In genomic region chr12:47245623-47246022, GRCh38 we compare ENCODE assay signal across 16 cellular contexts.
DNase-seq lines count a peak whose midpoint lies in the region; ATAC-seq, FAIRE-seq and TF ChIP-seq lines count a peak whose summit lies in the region.
"Had no signal": no experiment of that assay in that cellular context is flagged by ENCODE, and none has a peak within 500 bp of the region (broad histone marks: within the 10 kb centered on the region; RNA-seq: fewer than 3 reads in every experiment).

No MANE protein-coding gene starts in this region.

- peak overlapping the region; percentile 29; the same call in 1 of the 2 replicates for H2AFZ ChIP-seq in GM23338
- H2AFZ ChIP-seq in PC-3 (ENCODE audit: low read length) = no peak overlapping the region

- no peak; a peak in 1 of 5 replicates for TF ChIP-seq RAD21 in A549 (conservative IDR thresholded peaks at IDR 0.05 in 1 of 2, IDR thresholded peaks at IDR 0.05 in 1 of 2)

- H3K79me1 ChIP-seq in mesendoderm (ENCODE audit: low read length) = no peaks in the 10 kb centered on the region

- H3K4me1 Mint-ChIP-seq in GM23338 = peaks cover 19% of the 10 kb centered on the region

- H3K9me2 ChIP-seq in GM23338 (ENCODE audit: insufficient read depth) = no peaks in the 10 kb centered on the region
- no peaks in the 10 kb centered on the region for H3K9me2 ChIP-seq in PC-3 (replicated peaks; ENCODE audit: low read length)

- TF ChIP-seq POLR2A in A549 (IDR thresholded peaks at IDR 0.05; ENCODE audit: low read length) (no peak), adrenal gland (IDR thresholded peaks at IDR 0.05) (no peak)

- 2% methylated on average over 2 of the region's 2 CpGs for WGBS in A549 (ENCODE audit: missing lambda C conversion rate)
- WGBS in mesendoderm (ENCODE audit: extremely low coverage, insufficient coverage, low lambda C conversion rate) = no CpG with 5 or more reads among the region's 2 CpGs
- 58 to 75% (median 70%) methylated on average over 2 of the region's 2 CpGs for WGBS in adrenal gland, 4 donors

- H4K20me1 ChIP-seq in GM23338 (replicated peaks; ENCODE audit: insufficient read depth) = no peaks in the 10 kb centered on the region
- no peaks in the 10 kb centered on the region for H4K20me1 ChIP-seq in PC-3 (ENCODE audit: low read length)

- H2BK120ac ChIP-seq in mesendoderm (ENCODE audit: low read depth, low read length) = no peak overlapping the region

- TF ChIP-seq CTCF in A549 (IDR thresholded peaks at IDR 0.05) (no peak), GM23338 (conservative IDR thresholded peaks at IDR 0.05; ENCODE audit: low read depth in 2 of 2) (no peak), PC-3 (conservative IDR thresholded peaks at IDR 0.05; ENCODE audit: low read depth, low read length) (no peak), adrenal gland (IDR thresholded peaks at IDR 0.05) (no peak)

- H2BK15ac ChIP-seq in mesendoderm (replicated peaks; ENCODE audit: low read depth) = peak overlapping the region; percentile 92

- H3K56ac ChIP-seq in mesendoderm (ENCODE audit: low read length) = no peak overlapping the region

- no peak overlapping the region for H3K23ac ChIP-seq in mesendoderm (ENCODE audit: low read length)

- H3K4me3 Mint-ChIP-seq in GM23338 = no peak overlapping the region
- H3K4me3 Mint-ChIP-seq: CD8-positive, alpha-beta memory T cell; H9 had no signal

- no peak overlapping the region for H3K4me3 ChIP-seq in A549
- no peak overlapping the region for H3K4me3 ChIP-seq in GM23338
- H3K4me3 ChIP-seq in PC-3 (ENCODE audit: low read length) = no peak overlapping the region
- H3K4me3 ChIP-seq in mesendoderm (ENCODE audit: low read length) = no peak overlapping the region
- H3K4me3 ChIP-seq in adrenal gland = no peak overlapping the region

- H3K4ac ChIP-seq in mesendoderm (ENCODE audit: low read depth, low read length) = no peak overlapping the region

- ATAC-seq in A549 (peak in 1 of 2 experiments; percentile 56; a peak in 3 of 6 replicates), GM23338 (no peak), PC-3 (peak; percentile 48)

- H3K27ac Mint-ChIP-seq in GM23338 = no peak overlapping the region
- H3K27ac Mint-ChIP-seq: H9 had no signal

- peaks cover 12% of the 10 kb centered on the region; the same call in 2 of the 3 replicates for H3K36me3 Mint-ChIP-seq in GM23338 (ENCODE audit: low read depth)

- no peak for TF ChIP-seq EP300 in A549 (IDR thresholded peaks at IDR 0.05)

- H3K18ac ChIP-seq in mesendoderm (ENCODE audit: low read length) = no peak overlapping the region

- peak overlapping the region; percentile 23; the same call in 2 of the 3 replicates for H3K4me2 ChIP-seq in A549
- H3K4me2 ChIP-seq in GM23338 = no peak overlapping the region
- peak overlapping the region; percentile 47; the same call in 1 of the 2 replicates for H3K4me2 ChIP-seq in PC-3 (ENCODE audit: low read length)
- H3K4me2 ChIP-seq in mesendoderm (ENCODE audit: low read length) = no peak overlapping the region

- DNase-seq in A549 (ENCODE audit: low read depth in 1 of 2, low spot score in 1 of 2) (peak in 1 of 2 experiments; percentile 71), GM23338 (ENCODE audit: low spot score) (no peak), PC-3 (peak; percentile 81), mesendoderm (no peak), NCI-H146 (lab: John Stamatoyannopoulos, UW) (no peak), adrenal gland (no peak), COLO829 (ENCODE audit: low spot score) (no peak)
- DNase-seq: Calu3; CD8-positive, alpha-beta memory T cell; DND-41; GDM1; GOT3; H9; KBM-7 had no signal

- FAIRE-seq in A549 (lab: Jason Lieb, UNC) = no peak
- FAIRE-seq: GM12892, HTR-8/SVneo had no signal

- peak overlapping the region; percentile 7; the same call in 1 of the 2 replicates for H3K9ac ChIP-seq in PC-3 (ENCODE audit: low read length)
- H3K9ac ChIP-seq in mesendoderm (ENCODE audit: low read length) = no peak overlapping the region

- no peak overlapping the region for H2AK5ac ChIP-seq in mesendoderm (ENCODE audit: low read length)

- H3K9me3 ChIP-seq in A549 (peaks cover 8% of the 10 kb centered on the region; the same call in 1 of the 3 replicates), PC-3 (ENCODE audit: low read length) (no peaks in the 10 kb centered on the region), adrenal gland (replicated peaks in 1 of 3) (no peaks in the 10 kb centered on the region)

- no peak overlapping the region for H4K5ac ChIP-seq in mesendoderm (ENCODE audit: low read length)

- POLR2A ChIA-PET in A549 (lab: Yijun Ruan, JAX) = interaction anchor here (0.6 kb wide), 1 partner anchor 20 kb away, joined by 3 read pairs; no protein-coding TSS in a partner anchor
- POLR2A ChIA-PET in PC-3 (lab: Charles Lee; ENCODE audit: unreplicated experiment) = no interaction called here

- CTCF ChIA-PET in A549 (lab: Yijun Ruan, JAX) = interaction anchor here (0.6 to 1.2 kb wide), 2 partner anchors 14 to 695 kb away, joined by 3 read pairs; no protein-coding TSS in a partner anchor
- CTCF ChIA-PET in PC-3 (lab: Charles Lee) = no interaction called here

- no peak overlapping the region for H2BK5ac ChIP-seq in mesendoderm (ENCODE audit: low read length)

- H3K79me2 ChIP-seq in GM23338 (replicated peaks; ENCODE audit: insufficient read depth) (no peaks in the 10 kb centered on the region), PC-3 (ENCODE audit: low read length) (no peaks in the 10 kb centered on the region), mesendoderm (ENCODE audit: control insufficient read depth, insufficient read depth, low read length) (no peaks in the 10 kb centered on the region)

- H3K36me3 ChIP-seq in GM23338 (ENCODE audit: insufficient read depth) = no peaks in the 10 kb centered on the region
- H3K36me3 ChIP-seq in PC-3 (ENCODE audit: low read depth, low read length) = no peaks in the 10 kb centered on the region
- no peaks in the 10 kb centered on the region for H3K36me3 ChIP-seq in mesendoderm (ENCODE audit: control insufficient read depth, insufficient read depth, low read length)
- H3K36me3 ChIP-seq in adrenal gland (replicated peaks in 1 of 2) = no peaks in the 10 kb centered on the region

- H3K9me3 Mint-ChIP-seq in GM23338 = peaks cover 4% of the 10 kb centered on the region; the same call in 2 of the 3 replicates

- intact Hi-C loops in PC-3 (cut with micrococcal nuclease) (loop anchor here (2.0 to 10.0 kb wide), 4 partner anchors 62 to 211 kb away; no protein-coding TSS in a partner anchor), adrenal gland (cut with DNase I) (no loop called here)

- H3K27me3 ChIP-seq in GM23338 (ENCODE audit: insufficient read depth) (no peaks in the 10 kb centered on the region), PC-3 (ENCODE audit: low read length) (no peaks in the 10 kb centered on the region), mesendoderm (ENCODE audit: insufficient read depth, low read length, poor library complexity) (no peaks in the 10 kb centered on the region), adrenal gland (no peaks in the 10 kb centered on the region)

- H3K4me1 ChIP-seq in A549 (peaks cover 45% of the 10 kb centered on the region), GM23338 (ENCODE audit: insufficient read depth) (no peaks in the 10 kb centered on the region), PC-3 (ENCODE audit: insufficient read depth, low read length) (peaks cover 58% of the 10 kb centered on the region), mesendoderm (ENCODE audit: control insufficient read depth, low read depth, low read length) (peaks cover 4% of the 10 kb centered on the region), adrenal gland (replicated peaks in 1 of 2) (no peaks in the 10 kb centered on the region)

- H3K27ac ChIP-seq in A549 (peak overlapping the region; percentile 59 to 87), GM23338 (ENCODE audit: low read depth) (no peak overlapping the region), PC-3 (ENCODE audit: low read length) (peak overlapping the region; percentile 67), mesendoderm (ENCODE audit: low read depth, low read length) (no peak overlapping the region), adrenal gland (no peak overlapping the region)

- no TSS peak for BruUV-seq in PC-3 (replicated peaks; lab: Mats Ljungman, UMichigan)

- no peaks in the 10 kb centered on the region for H3F3A ChIP-seq in GM23338 (replicated peaks; ENCODE audit: low read depth)
- no peaks in the 10 kb centered on the region for H3F3A ChIP-seq in PC-3 (ENCODE audit: low read length, unreplicated experiment)

- no peak overlapping the region for H4K8ac ChIP-seq in mesendoderm (ENCODE audit: low read depth, low read length)

- H3K27me3 Mint-ChIP-seq in GM23338 (ENCODE audit: insufficient read depth, low read depth, poor library complexity) = peaks cover 8% of the 10 kb centered on the region
- H3K27me3 Mint-ChIP-seq: CD8-positive, alpha-beta memory T cell had no signal

TF ChIP-seq in A549, 52 proteins besides CTCF, POLR2A, EP300 and RAD21 (continues in another document):
- TF ChIP-seq JUN (IDR thresholded peaks at IDR 0.05) (no peak), POLR2AphosphoS2 (conservative IDR thresholded peaks at IDR 0.05; ENCODE audit: low read length) (no peak), FOSB (CRISPR knock-in tag; IDR thresholded peaks at IDR 0.05) (peak; percentile 50; the same call in 1 of the 2 replicates), MAFK (IDR thresholded peaks at IDR 0.05; ENCODE audit: partially characterized antibody) (peak; percentile 92), CBX2 (IDR thresholded peaks at IDR 0.05; ENCODE audit: borderline replicate concordance, low read depth) (no peak), FOSL2 (IDR thresholded peaks at IDR 0.05) (no peak), FOSL2 (CRISPR knock-in tag; IDR thresholded peaks at IDR 0.05) (peak; percentile 58; the same call in 1 of the 2 replicates), EHF (CRISPR knock-in tag; IDR thresholded peaks at IDR 0.05) (0 out of 2 replicates have a peak, but pooled peaks have one; percentile 51), TP53 (CRISPR knock-in tag; IDR thresholded peaks at IDR 0.05) (no peak), NFE2L2 (conservative IDR thresholded peaks at IDR 0.05; ENCODE audit: low read length) (peak; percentile 77), CEBPB (IDR thresholded peaks at IDR 0.05) (peak in 1 of 2 experiments; percentile 43; a peak in 1 of 4 replicates)

TF ChIP-seq in GM23338, 12 proteins besides CTCF, POLR2A, EP300 and RAD21:
- TF ChIP-seq CREB1 (CRISPR knock-in tag; IDR thresholded peaks at IDR 0.05; ENCODE audit: low read depth) = no peak
- no peak for TF ChIP-seq STAT1 (IDR thresholded peaks at IDR 0.05; ENCODE audit: unreplicated experiment)
- TF ChIP-seq ZNF114 (CRISPR knock-in tag; IDR thresholded peaks at IDR 0.05) = no peak

Comparison
In these comparisons a context has a peak if more than half of its experiments do, and no peak if none do; other contexts are left out.
1. H3K27ac ChIP-seq: peak in A549 (2 of 2) and PC-3 (single experiment); none in GM23338 (single experiment), mesendoderm (single experiment) and adrenal gland (0 of 5).
2. H3K4me2 ChIP-seq: peak in A549 (single experiment) and PC-3 (single experiment); none in GM23338 (single experiment) and mesendoderm (single experiment).